In genomic region chr17:81317436-81317821, GRCh38 we compare ENCODE assay signal across 27 cellular contexts.
"Had no signal": no experiment of that assay in that cellular context is flagged by ENCODE, and none has a peak within 500 bp of the region (broad histone marks: within the 10 kb centered on the region; RNA-seq: fewer than 3 reads in every experiment).

No MANE protein-coding gene starts in this region.

- H3K4me1 Mint-ChIP-seq: immature natural killer cell; naive thymus-derived CD4-positive, alpha-beta T cell; stimulated activated naive B cell treated with anti-CD40 and anti-IgM and Interleukin-4, amounts not matched to agents 10 μg/mL and 1 μg/mL and 100 μg/mL, for 72 hours had no signal

- H3K27ac Mint-ChIP-seq: immature natural killer cell; naive thymus-derived CD4-positive, alpha-beta T cell; natural killer cell treated with Interleukin-12 subunit alpha and Interleukin-12 subunit beta and Interleukin-15 and Interleukin-18, amount 100 ng/mL, for 72 hours; stimulated activated naive B cell treated with anti-CD40 and anti-IgM and Interleukin-4, amounts not matched to agents 10 μg/mL and 1 μg/mL and 100 μg/mL, for 72 hours had no signal

- H3K4me1 ChIP-seq: left ventricle myocardium inferior, pancreas, prostate gland, stomach, thyroid gland, upper lobe of left lung, vagina had no signal

- H3K9me3 ChIP-seq: left ventricle myocardium inferior, mucosa of descending colon, pancreas, prostate gland, stomach, testis, thyroid gland, transverse colon, upper lobe of left lung, vagina had no signal

- H3K36me3 ChIP-seq: left ventricle myocardium inferior, pancreas, prostate gland, stomach, thyroid gland, transverse colon, upper lobe of left lung, vagina had no signal

- H3K36me3 Mint-ChIP-seq: immature natural killer cell; naive thymus-derived CD4-positive, alpha-beta T cell; natural killer cell treated with Interleukin-12 subunit alpha and Interleukin-12 subunit beta and Interleukin-15 and Interleukin-18, amount 100 ng/mL, for 72 hours; stimulated activated naive B cell treated with anti-CD40 and anti-IgM and Interleukin-4, amounts not matched to agents 10 μg/mL and 1 μg/mL and 100 μg/mL, for 72 hours had no signal

- H3K4me3 Mint-ChIP-seq: immature natural killer cell; naive thymus-derived CD4-positive, alpha-beta T cell; natural killer cell treated with Interleukin-12 subunit alpha and Interleukin-12 subunit beta and Interleukin-15 and Interleukin-18, amount 100 ng/mL, for 72 hours; stimulated activated naive B cell treated with anti-CD40 and anti-IgM and Interleukin-4, amounts not matched to agents 10 μg/mL and 1 μg/mL and 100 μg/mL, for 72 hours had no signal

- H3K27me3 Mint-ChIP-seq: stimulated activated naive B cell treated with anti-CD40 and anti-IgM and Interleukin-4, amounts not matched to agents 10 μg/mL and 1 μg/mL and 100 μg/mL, for 72 hours had no signal

- H3K27me3 ChIP-seq: pancreas, testis, thyroid gland, transverse colon, upper lobe of left lung, vagina had no signal

- H3K9me3 Mint-ChIP-seq: immature natural killer cell; natural killer cell treated with Interleukin-12 subunit alpha and Interleukin-12 subunit beta and Interleukin-15 and Interleukin-18, amount 100 ng/mL, for 72 hours; stimulated activated naive B cell treated with anti-CD40 and anti-IgM and Interleukin-4, amounts not matched to agents 10 μg/mL and 1 μg/mL and 100 μg/mL, for 72 hours had no signal

- DNase-seq: immature natural killer cell; kidney; left ventricle myocardium inferior; midbrain; mucosa of descending colon; naive thymus-derived CD4-positive, alpha-beta T cell; nucleus accumbens; pancreas; posterior cingulate gyrus; stimulated activated CD4-positive, alpha-beta T cell treated with anti-CD3 and anti-CD28 coated beads, Interleukin-12 subunit alpha, Interleukin-12 subunit beta, amount 100 ng/mL, for 4 hours; stimulated activated CD4-positive, alpha-beta T cell treated with anti-CD3 and anti-CD28 coated beads, Interleukin-15, amount 100 ng/mL, for 24 hours; stimulated activated CD4-positive, alpha-beta T cell treated with anti-CD3 and anti-CD28 coated beads, Interleukin-2, amount 100 ng/mL, for 24 hours; stimulated activated CD4-positive, alpha-beta T cell treated with anti-CD3 and anti-CD28 coated beads, Interleukin-4, amount 100 ng/mL, for 1 hour; stimulated activated naive B cell treated with anti-CD40 and anti-IgM and Interleukin-4, amounts not matched to agents 10 μg/mL and 1 μg/mL and 100 μg/mL, for 72 hours; stimulated activated naive CD8-positive, alpha-beta T cell treated with anti-CD3 and anti-CD28 coated beads, Interleukin-15, Interleukin-2, amounts not matched to agents 100 U/mL and 50 U/mL, for 24 hours; stomach; testis; thyroid gland; transverse colon had no signal

- H3K4me3 ChIP-seq: left ventricle myocardium inferior, lung, mucosa of descending colon, pancreas, prostate gland, skin epidermis, stomach, testis, thyroid gland, transverse colon, upper lobe of left lung, vagina had no signal

- ATAC-seq: naive thymus-derived CD4-positive, alpha-beta T cell; natural killer cell treated with Interleukin-12 subunit alpha and Interleukin-12 subunit beta and Interleukin-15 and Interleukin-18, amount 100 ng/mL, for 72 hours; right cardiac atrium; sciatic nerve; stimulated activated naive B cell treated with anti-CD40 and anti-IgM and Interleukin-4, amounts not matched to agents 10 μg/mL and 1 μg/mL and 100 μg/mL, for 72 hours; stimulated activated naive CD8-positive, alpha-beta T cell treated with anti-CD3 and anti-CD28 coated beads, Interleukin-15, Interleukin-2, amounts not matched to agents 100 U/mL and 50 U/mL, for 24 hours had no signal

- H3K27ac ChIP-seq: left ventricle myocardium inferior, pancreas, prostate gland, skin epidermis, stomach, testis, thyroid gland, upper lobe of left lung, vagina had no signal
